27 cellular contexts compared by ENCODE assay signal in genomic region chr3:28188686-28189085, GRCh38.
"Had no signal": no experiment of that assay in that cellular context is flagged by ENCODE, and none has a peak within 500 bp of the region (broad histone marks: within the 10 kb centered on the region; RNA-seq: fewer than 3 reads in every experiment).

No MANE protein-coding gene starts in this region.

- H3K27ac Mint-ChIP-seq: activated CD8-positive, alpha-beta T cell treated with anti-CD3 and anti-CD28 coated beads, Interleukin-2, amount 10 ng/mL, durations not matched to agents 7 days and 5 days; activated naive CD4-positive, alpha-beta T cell treated with anti-CD3 and anti-CD28 coated beads, Interleukin-2, amount 50 U/mL, for 24 hours; T-helper 1 cell treated with Interleukin-12 subunit alpha and Interleukin-12 subunit beta and Interleukin-4 antibody, amounts not matched to agents 30 μg/mL and 1 μg/mL, for 36 hours; WTC11 had no signal

- DNase-seq: activated CD4-positive, alpha-beta T cell treated with anti-CD3 and anti-CD28 coated beads for 48 hours; activated CD4-positive, alpha-beta T cell treated with anti-CD3 and anti-CD28 coated beads, Interleukin-2, amount 50 U/mL, for 4 hours; activated CD4-positive, CD25-positive, alpha-beta regulatory T cell treated with anti-CD3 and anti-CD28 coated beads, Interleukin-2, amount 50 U/mL, for 72 hours; activated CD8-positive, alpha-beta memory T cell treated with anti-CD3 and anti-CD28 coated beads, Interleukin-2, amount 50 U/mL, for 48 hours; activated CD8-positive, alpha-beta T cell treated with anti-CD3 and anti-CD28 coated beads, Interleukin-2, amount 10 ng/mL, durations not matched to agents 7 days and 5 days; activated effector memory CD4-positive, alpha-beta T cell treated with Interleukin-2 at 50 U/mL for 16 hours; activated naive CD4-positive, alpha-beta T cell; activated T-cell treated with anti-CD3 and anti-CD28 coated beads, Interleukin-2, amount 50 U/mL, for 1 hour; body of pancreas; central memory CD4-positive, alpha-beta T cell; IMR-90; KG1; NCI-H1092; NCI-H1417 treated with DMSO at 0.1 percent for 48 hours; NCI-H1694 treated with DMSO at 0.1 percent for 48 hours; NCI-H2029 treated with DMSO at 0.1 percent for 48 hours; NCI-H345; NCI-H510A; NCI-H526 treated with DMSO at 0.1 percent for 48 hours; NCI-H82; Peyer's patch; Right ventricle myocardium superior had no signal

- H3K9me3 Mint-ChIP-seq: activated naive CD4-positive, alpha-beta T cell treated with anti-CD3 and anti-CD28 coated beads, Interleukin-2, amount 50 U/mL, for 24 hours; WTC11 had no signal

- H3K4me1 Mint-ChIP-seq: activated naive CD4-positive, alpha-beta T cell treated with anti-CD3 and anti-CD28 coated beads, Interleukin-2, amount 50 U/mL, for 24 hours; WTC11 had no signal

- H3K4me3 Mint-ChIP-seq: activated CD8-positive, alpha-beta T cell treated with anti-CD3 and anti-CD28 coated beads, Interleukin-2, amount 10 ng/mL, durations not matched to agents 7 days and 5 days; activated naive CD4-positive, alpha-beta T cell treated with anti-CD3 and anti-CD28 coated beads, Interleukin-2, amount 50 U/mL, for 24 hours; T-helper 1 cell treated with Interleukin-12 subunit alpha and Interleukin-12 subunit beta and Interleukin-4 antibody, amounts not matched to agents 30 μg/mL and 1 μg/mL, for 36 hours; WTC11 had no signal

- H3K27me3 ChIP-seq: ascending aorta, body of pancreas, Peyer's patch had no signal

- H3K36me3 ChIP-seq: ascending aorta, Peyer's patch had no signal

- H3K36me3 Mint-ChIP-seq: activated naive CD4-positive, alpha-beta T cell treated with anti-CD3 and anti-CD28 coated beads, Interleukin-2, amount 50 U/mL, for 24 hours; WTC11 had no signal

- H3K4me3 ChIP-seq: ascending aorta, body of pancreas, Peyer's patch had no signal

- H3K27ac ChIP-seq: ascending aorta, body of pancreas, Peyer's patch, RWPE1 had no signal

- H3K4me1 ChIP-seq: ascending aorta, body of pancreas, Peyer's patch had no signal

- H3K27me3 Mint-ChIP-seq: activated naive CD4-positive, alpha-beta T cell treated with anti-CD3 and anti-CD28 coated beads, Interleukin-2, amount 50 U/mL, for 24 hours had no signal

- H3K9me3 ChIP-seq: ascending aorta, body of pancreas, Peyer's patch had no signal
